18 cellular contexts compared by ENCODE assay signal in the genomic region with DNA sequence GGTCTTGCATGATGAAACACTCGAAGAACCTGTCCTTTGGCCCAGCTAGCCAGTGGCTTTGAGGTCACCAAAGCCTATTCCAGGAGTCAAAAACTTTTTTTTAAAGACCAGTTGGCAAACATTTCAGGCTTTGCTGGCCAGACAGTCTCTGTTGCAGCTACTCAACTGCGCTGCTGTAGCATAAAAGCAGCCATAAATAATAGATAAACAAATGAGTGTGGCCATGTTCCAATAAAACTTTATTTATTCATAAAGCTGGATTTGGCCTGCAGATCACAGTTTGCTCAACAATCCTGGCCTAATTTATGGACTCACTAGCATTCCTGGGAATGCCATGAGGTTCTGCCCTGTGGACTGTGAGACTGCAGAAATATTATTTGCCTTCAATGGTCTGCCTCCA.
A peak's percentile ranks its signal among the peaks of the same experiment; 100 is the strongest.
DNase-seq lines count a peak whose midpoint lies in the region; ATAC-seq and TF ChIP-seq lines count a peak whose summit lies in the region.
"Had no signal": no experiment of that assay in that cellular context is flagged by ENCODE, and none has a peak within 500 bp of the region (broad histone marks: within the 10 kb centered on the region; RNA-seq: fewer than 3 reads in every experiment).

No MANE protein-coding gene starts in this region.

- no peak overlapping the region for H3K4me3 Mint-ChIP-seq in effector memory CD8-positive, alpha-beta T cell
- H3K4me3 Mint-ChIP-seq: B cell; stimulated activated naive CD8-positive, alpha-beta T cell treated with anti-CD3 and anti-CD28 coated beads, Interleukin-15, Interleukin-2, amounts not matched to agents 100 ng/mL and 50 ng/mL, for 24 hours had no signal

- WGBS in heart left ventricle, 4 donors, result 27 to 52% (median 48%) methylated on average over 2 of the region's 2 CpGs

- DNase-seq in amniotic epithelial cell (ENCODE audit: low read depth), result peak; percentile 54
- DNase-seq in heart left ventricle, result no peak
- peak; percentile 29 for DNase-seq in myocyte (ENCODE audit: low read depth)
- DNase-seq in tibial artery, result no peak
- DNase-seq in amygdala (lab: John Stamatoyannopoulos, UW), result no peak
- DNase-seq in effector memory CD8-positive, alpha-beta T cell, result no peak
- DNase-seq in T-helper 2 cell, result no peak
- DNase-seq: activated gamma-delta T cell; dermis blood vessel endothelial cell; H7; NCI-H2029; right cardiac atrium; stimulated activated CD4-positive, alpha-beta T cell treated with anti-CD3 and anti-CD28 coated beads, Interleukin-1b, Interleukin-23, amount 100 ng/mL, for 48 hours; T-helper 1 cell had no signal

- H3K4me3 ChIP-seq in heart left ventricle (no peak overlapping the region), tibial artery (no peak overlapping the region)

- H3K4me1 ChIP-seq in heart left ventricle (peaks cover 0 to 49% (median 34%) of the 10 kb centered on the region in 12 donors), tibial artery (peaks cover 0 to 32% (median 18%) of the 10 kb centered on the region in 4 donors)

- ATAC-seq in heart left ventricle, result peak in 2 of 4 donors; percentile 19 to 42
- ATAC-seq in effector memory CD8-positive, alpha-beta T cell (replicated peaks), result no peak
- ATAC-seq in HG03280 (IDR thresholded peaks at IDR 0.05; ENCODE audit: unreplicated experiment), result no peak

- peaks cover 49% of the 10 kb centered on the region for H3K36me3 Mint-ChIP-seq in effector memory CD8-positive, alpha-beta T cell (ENCODE audit: insufficient read depth)

- H3K36me3 ChIP-seq in heart left ventricle (peaks cover 0 to 66% (median 45%) of the 10 kb centered on the region in 9 donors), tibial artery (peaks cover 0 to 28% (median 11%) of the 10 kb centered on the region in 3 donors)

- H3K27ac ChIP-seq in heart left ventricle, result peak overlapping the region in 10 of 12 donors; percentile 8 to 67 (median 44)
- peak overlapping the region; percentile 53 for H3K27ac ChIP-seq in tibial artery
- H3K27ac ChIP-seq: HL-60 had no signal

- H3K9me3 ChIP-seq in heart left ventricle (no peaks in the 10 kb centered on the region), tibial artery (no peaks in the 10 kb centered on the region)

- intact Hi-C loops in heart left ventricle (cut with DNase I) (no loop called here), tibial artery (cut with DNase I; ENCODE audit: low total_unique reads) (no loop called here)

- no peak for TF ChIP-seq POLR2A in heart left ventricle (IDR thresholded peaks at IDR 0.05)

- no peaks in the 10 kb centered on the region for H3K9me3 Mint-ChIP-seq in effector memory CD8-positive, alpha-beta T cell
- H3K9me3 Mint-ChIP-seq: stimulated activated naive CD8-positive, alpha-beta T cell treated with anti-CD3 and anti-CD28 coated beads, Interleukin-15, Interleukin-2, amounts not matched to agents 100 ng/mL and 50 ng/mL, for 24 hours had no signal

- H3K27ac Mint-ChIP-seq in effector memory CD8-positive, alpha-beta T cell, result peak overlapping the region in 1 of 2 donors; percentile 2
- H3K27ac Mint-ChIP-seq: B cell; stimulated activated naive CD8-positive, alpha-beta T cell treated with anti-CD3 and anti-CD28 coated beads, Interleukin-15, Interleukin-2, amounts not matched to agents 100 ng/mL and 50 ng/mL, for 24 hours had no signal

- no peak for TF ChIP-seq CTCF in heart left ventricle (IDR thresholded peaks at IDR 0.05)
- TF ChIP-seq CTCF in tibial artery (IDR thresholded peaks at IDR 0.05), result no peak

- H3K4me1 Mint-ChIP-seq in effector memory CD8-positive, alpha-beta T cell (ENCODE audit: low read depth in 2 of 2), result peaks cover 0 to 2% of the 10 kb centered on the region in 2 donors
- H3K4me1 Mint-ChIP-seq: B cell had no signal

- no peaks in the 10 kb centered on the region for H3K27me3 Mint-ChIP-seq in effector memory CD8-positive, alpha-beta T cell
- H3K27me3 Mint-ChIP-seq: B cell; stimulated activated naive CD8-positive, alpha-beta T cell treated with anti-CD3 and anti-CD28 coated beads, Interleukin-15, Interleukin-2, amounts not matched to agents 100 ng/mL and 50 ng/mL, for 24 hours had no signal

- H3K27me3 ChIP-seq in heart left ventricle (no peaks in the 10 kb centered on the region), tibial artery (no peaks in the 10 kb centered on the region)

Comparison
In these comparisons a context has a peak if more than half of its experiments do, and no peak if none do; other contexts are left out.
1. DNase-seq: peak in amniotic epithelial cell (single experiment) and myocyte (single experiment); none in heart left ventricle (0 of 5), tibial artery (0 of 2), amygdala (0 of 56), effector memory CD8-positive, alpha-beta T cell (0 of 3) and T-helper 2 cell (0 of 5).